12 cellular contexts compared by ENCODE assay signal in the genomic region with DNA sequence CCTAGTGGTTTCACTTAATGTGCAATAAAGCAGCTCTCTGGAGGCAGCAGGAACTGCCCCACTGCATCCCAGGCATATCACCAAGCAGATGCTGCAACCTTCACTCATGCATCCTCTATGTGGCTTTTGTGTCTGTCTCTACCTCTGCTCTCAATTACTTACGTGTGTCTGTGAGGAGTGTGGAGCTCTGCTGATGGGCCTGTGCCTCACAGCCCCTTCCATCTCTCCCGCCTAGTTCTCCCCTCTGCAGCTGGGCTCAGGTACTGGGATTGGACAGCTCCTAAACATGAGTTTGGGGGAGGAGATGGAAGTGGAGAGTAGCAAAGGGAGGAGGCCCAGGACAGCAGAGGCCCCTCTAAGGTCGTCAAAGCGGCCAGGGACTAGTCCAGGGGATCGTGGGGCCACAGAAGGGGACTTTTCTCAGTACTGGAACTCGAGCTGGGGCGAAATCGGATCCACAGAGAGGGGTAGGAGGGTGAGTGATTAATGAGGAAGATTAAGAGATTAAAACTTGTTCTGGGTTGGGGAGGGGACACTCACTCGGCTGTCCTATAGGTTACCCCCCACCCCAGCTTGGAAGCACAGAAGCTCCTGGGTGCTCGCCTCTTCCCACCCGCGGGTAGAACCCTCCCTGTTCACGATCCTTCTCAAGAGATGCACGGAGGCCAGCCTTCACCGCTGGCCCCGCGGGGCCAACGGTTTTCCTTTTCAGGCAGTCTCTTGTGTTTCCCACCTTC. TPM values are rescaled to one million over a fixed set of nuclear protein-coding genes. Genes with fewer than 3 reads are reported as not detected.
DNase-seq lines count a peak whose midpoint lies in the region; ATAC-seq and TF ChIP-seq lines count a peak whose summit lies in the region.
"Had no signal": no experiment of that assay in that cellular context is flagged by ENCODE, and none has a peak within 500 bp of the region (broad histone marks: within the 10 kb centered on the region; RNA-seq: fewer than 3 reads in every experiment).

No MANE protein-coding gene starts in this region.

- H3K4me1 ChIP-seq in ES-I3 (ENCODE audit: insufficient read depth, low read length) = peaks cover 4% of the 10 kb centered on the region; the same call in 1 of the 2 replicates

- 0 out of 2 replicates have a peak, but pooled peaks cover 5% of the 10 kb centered on the region for H3K36me3 ChIP-seq in ES-I3 (ENCODE audit: insufficient read depth, low read length)

- no peak for ATAC-seq in GM18517 (IDR thresholded peaks at IDR 0.05; ENCODE audit: unreplicated experiment)
- ATAC-seq: Right ventricle myocardium inferior had no signal

- no peaks in the 10 kb centered on the region for H3K9me3 Mint-ChIP-seq in endothelial cell (ENCODE audit: unreplicated experiment)
- no peaks in the 10 kb centered on the region for H3K9me3 Mint-ChIP-seq in neural crest cell

- H3K27me3 Mint-ChIP-seq in endothelial cell (ENCODE audit: unreplicated experiment) (peaks cover 48% of the 10 kb centered on the region), neural crest cell (ENCODE audit: low read depth) (peaks cover 92% of the 10 kb centered on the region)

- H3K36me3 Mint-ChIP-seq in endothelial cell (ENCODE audit: low read depth, unreplicated experiment) = peaks cover 9% of the 10 kb centered on the region
- peaks cover 17% of the 10 kb centered on the region for H3K36me3 Mint-ChIP-seq in neural crest cell (ENCODE audit: low read depth)

- H3K4me1 Mint-ChIP-seq in endothelial cell (ENCODE audit: unreplicated experiment) (peaks cover 14% of the 10 kb centered on the region), neural crest cell (peaks cover 28% of the 10 kb centered on the region)

- DNase-seq in NCI-H82 (lab: John Stamatoyannopoulos, UW) (peak; percentile 95), endothelial cell (ENCODE audit: low spot score) (no peak), neural crest cell (ENCODE audit: low read depth, low spot score) (no peak), ureter (ENCODE audit: low spot score) (no peak), RPMI8226 (no peak)
- no peak for DNase-seq in stimulated activated naive CD4-positive, alpha-beta T cell (lab: John Stamatoyannopoulos, UW)
- DNase-seq: dermis blood vessel endothelial cell, NCI-H2227 treated with DMSO at 0.1 percent for 48 hours had no signal

- H3K27ac Mint-ChIP-seq in endothelial cell (ENCODE audit: unreplicated experiment) (no peak overlapping the region), neural crest cell (ENCODE audit: unreplicated experiment) (no peak overlapping the region)

- no peaks in the 10 kb centered on the region for H3K9me3 ChIP-seq in ES-I3 (ENCODE audit: control insufficient read depth, insufficient read depth, low read length)

- peak overlapping the region; percentile 73; the same call in 1 of the 2 replicates for H3K9ac ChIP-seq in ES-I3 (ENCODE audit: low read depth, low read length)

- TF ChIP-seq CTCF in endothelial cell (IDR thresholded peaks at IDR 0.05; ENCODE audit: unreplicated experiment) = no peak
- TF ChIP-seq CTCF in neural crest cell (conservative IDR thresholded peaks at IDR 0.05) = no peak

- H3K4me3 Mint-ChIP-seq in endothelial cell (ENCODE audit: unreplicated experiment) (peak overlapping the region; percentile 83), neural crest cell (peak overlapping the region; percentile 74)

RNA-seq across cellular contexts. Expression of a gene that starts 2.1 kb away (rescaled TPM):
- total RNA-seq in endothelial cell (ENCODE audit: unreplicated experiment) (not detected), neural crest cell (0.28 TPM in 1 of 2 replicates, not detected in the other), ureter (0.36 TPM)

RNA-seq across cellular contexts. Expression of a gene that starts 6.0 kb away (rescaled TPM):
- total RNA-seq in endothelial cell (ENCODE audit: unreplicated experiment) = 13.5 TPM
- 25.4 and 30.0 TPM in 2 replicates for total RNA-seq in neural crest cell
- 46.6 TPM for total RNA-seq in ureter

RNA-seq across cellular contexts. Expression of a gene that starts 12.7 kb away (rescaled TPM):
- not detected for total RNA-seq in endothelial cell (ENCODE audit: unreplicated experiment)
- not detected in 2 replicates for total RNA-seq in neural crest cell
- not detected for total RNA-seq in ureter
- total RNA-seq: pulmonary artery endothelial cell, Right ventricle myocardium inferior had no signal

RNA-seq across cellular contexts. Expression of a gene that starts 18.6 kb away (rescaled TPM):
- 16.8 TPM for total RNA-seq in endothelial cell (ENCODE audit: unreplicated experiment)
- total RNA-seq in neural crest cell = 29.6 and 31.6 TPM in 2 replicates
- 22.5 TPM for total RNA-seq in ureter

RNA-seq across cellular contexts. Expression of a gene that starts 18.7 kb away (rescaled TPM):
- 20.7 TPM for total RNA-seq in endothelial cell (ENCODE audit: unreplicated experiment)
- 34.7 and 35.0 TPM in 2 replicates for total RNA-seq in neural crest cell
- total RNA-seq in ureter = 28.6 TPM
